25 cellular contexts compared by ENCODE assay signal in genomic region chr19:29188704-29189375, GRCh38. TPM values are rescaled to one million over a fixed set of nuclear protein-coding genes. Genes with fewer than 3 reads are reported as not detected.
DNase-seq lines count a peak whose midpoint lies in the region; ATAC-seq and TF ChIP-seq lines count a peak whose summit lies in the region.
"Had no signal": no experiment of that assay in that cellular context is flagged by ENCODE, and none has a peak within 500 bp of the region (broad histone marks: within the 10 kb centered on the region; RNA-seq: fewer than 3 reads in every experiment).

No MANE protein-coding gene starts in this region.

- H3K36me3 ChIP-seq in MG63 (no peaks in the 10 kb centered on the region), gastrocnemius medialis (no peaks in the 10 kb centered on the region)
- H3K36me3 ChIP-seq: adrenal gland, heart right ventricle, lower lobe of right lung had no signal

- ATAC-seq in gastrocnemius medialis (peak; percentile 27 to 60), GM21737 (IDR thresholded peaks at IDR 0.05; ENCODE audit: unreplicated experiment) (no peak)
- ATAC-seq: lower lobe of right lung; naive thymus-derived CD4-positive, alpha-beta T cell had no signal

- H3K27me3 ChIP-seq in MG63 = no peaks in the 10 kb centered on the region; the same call in 1 of the 2 replicates
- no peaks in the 10 kb centered on the region for H3K27me3 ChIP-seq in gastrocnemius medialis
- H3K27me3 ChIP-seq: adrenal gland had no signal

- intact Hi-C loops in gastrocnemius medialis (cut with DNase I; ENCODE audit: low total_unique reads) = no loop called here

- no peak for TF ChIP-seq CTCF in gastrocnemius medialis (IDR thresholded peaks at IDR 0.05 in 4 of 5, conservative IDR thresholded peaks at IDR 0.05 in 1 of 5)
- no peak for TF ChIP-seq CTCF in GM20000 (IDR thresholded peaks at IDR 0.05; ENCODE audit: extremely low read depth, missing control alignments)

- in situ Hi-C loops in gastrocnemius medialis (cut with MboI; ENCODE audit: low sequenced_read_pairs in 4 of 4) = no loop called here

- no peaks in the 10 kb centered on the region for H3K9me3 ChIP-seq in MG63
- H3K9me3 ChIP-seq in gastrocnemius medialis = no peaks in the 10 kb centered on the region
- H3K9me3 ChIP-seq: adrenal gland, heart right ventricle, lower lobe of right lung, SK-N-SH had no signal

- peak; percentile 31 for DNase-seq in EH (ENCODE audit: low read depth)
- DNase-seq in MG63 = peak; percentile 50
- DNase-seq in fibroblast of peridontal ligament (ENCODE audit: extremely low read depth) = peak; percentile 59
- DNase-seq in gastrocnemius medialis = no peak
- no peak for DNase-seq in GM20000 (ENCODE audit: low spot score)
- DNase-seq in NCI-H748 (lab: John Stamatoyannopoulos, UW; ENCODE audit: unreplicated experiment) = no peak
- DNase-seq: activated CD4-positive, alpha-beta memory T cell treated with anti-CD3 and anti-CD28 coated beads for 36 hours; activated naive CD4-positive, alpha-beta T cell treated with Interleukin-2 at 50 U/mL for 16 hours; adrenal gland; C1 segment of cervical spinal cord; COR-L47; heart right ventricle; Kasumi-1; lower lobe of right lung; midbrain; naive thymus-derived CD4-positive, alpha-beta T cell; NCI-H146; NCI-H2107; NCI-H510A; occipital lobe; OCI-M1; SK-N-SH; stimulated activated CD4-positive, alpha-beta T cell treated with anti-CD3 and anti-CD28 coated beads, Interleukin-4, amount 100 ng/mL, for 4 hours; trophoblast cell had no signal

- no peak for TF ChIP-seq POLR2A in gastrocnemius medialis (IDR thresholded peaks at IDR 0.05)

- H3K27ac ChIP-seq in gastrocnemius medialis = no peak overlapping the region
- H3K27ac ChIP-seq: adrenal gland, heart right ventricle, lower lobe of right lung had no signal

- no peaks in the 10 kb centered on the region for H3K4me1 ChIP-seq in gastrocnemius medialis
- H3K4me1 ChIP-seq: adrenal gland, heart right ventricle, lower lobe of right lung had no signal

- H3K4me3 ChIP-seq in MG63 (no peak overlapping the region), gastrocnemius medialis (no peak overlapping the region)
- H3K4me3 ChIP-seq: adrenal gland, heart right ventricle, lower lobe of right lung had no signal

RNA-seq across cellular contexts. Expression of gene UQCRFS1, which starts 24.1 kb away (rescaled TPM):
- 22.9 and 52.3 TPM in 2 replicates for total RNA-seq in MG63 (2014; rRNA removed; shearing (Covaris generic); ENCODE audit: low replicate concordance)
- 100 to 1,000 TPM in 3 of 4 donors, 10 to 100 TPM in 1; 78.1 to 142 (median 106) TPM for total RNA-seq in gastrocnemius medialis

Comparison
In these comparisons a context has a peak if more than half of its experiments do, and no peak if none do; other contexts are left out.
1. DNase-seq: peak in EH (single experiment), MG63 (single experiment) and fibroblast of peridontal ligament (single experiment); none in gastrocnemius medialis (0 of 2), GM20000 (single experiment) and NCI-H748 (single experiment).